ENCODE assay signal across 1 cellular context in genomic region chr6:110574817-110575216, GRCh38.
A peak's percentile ranks its signal among the peaks of the same experiment; 100 is the strongest.
TF ChIP-seq lines count a peak whose summit lies in the region.

No MANE protein-coding gene starts in this region.

TF ChIP-seq in K562, 482 proteins besides CTCF, POLR2A, EP300 and RAD21 (continued from another document and continues in another):
- no peak for TF ChIP-seq ZHX1 (conservative IDR thresholded peaks at IDR 0.05; ENCODE audit: low read length)
- TF ChIP-seq BCOR (IDR thresholded peaks at IDR 0.05) = no peak
- TF ChIP-seq SRSF1 (IDR thresholded peaks at IDR 0.05; ENCODE audit: low read depth, low read length) = no peak
- no peak for TF ChIP-seq ZKSCAN8 (CRISPR knock-in tag; IDR thresholded peaks at IDR 0.05)
- TF ChIP-seq ZNF146 (CRISPR knock-in tag; IDR thresholded peaks at IDR 0.05; ENCODE audit: unreplicated experiment) = no peak
- TF ChIP-seq, protein P1, sequence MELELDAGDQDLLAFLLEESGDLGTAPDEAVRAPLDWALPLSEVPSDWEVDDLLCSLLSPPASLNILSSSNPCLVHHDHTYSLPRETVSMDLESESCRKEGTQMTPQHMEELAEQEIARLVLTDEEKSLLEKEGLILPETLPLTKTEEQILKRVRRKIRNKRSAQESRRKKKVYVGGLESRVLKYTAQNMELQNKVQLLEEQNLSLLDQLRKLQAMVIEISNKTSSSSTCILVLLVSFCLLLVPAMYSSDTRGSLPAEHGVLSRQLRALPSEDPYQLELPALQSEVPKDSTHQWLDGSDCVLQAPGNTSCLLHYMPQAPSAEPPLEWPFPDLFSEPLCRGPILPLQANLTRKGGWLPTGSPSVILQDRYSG (tag; conservative IDR thresholded peaks at IDR 0.05; ENCODE audit: low read depth) = peak; percentile 81
- TF ChIP-seq PHF20 (IDR thresholded peaks at IDR 0.05; ENCODE audit: partially characterized antibody) = no peak
- no peak for TF ChIP-seq NR4A1 (CRISPR knock-in tag; IDR thresholded peaks at IDR 0.05)
- peak; percentile 93 for TF ChIP-seq NR4A1 (tag; IDR thresholded peaks at IDR 0.05)
- TF ChIP-seq SNIP1 (IDR thresholded peaks at IDR 0.05; ENCODE audit: low read depth) = no peak
- TF ChIP-seq NRF1 (conservative IDR thresholded peaks at IDR 0.05 in 1 of 2, IDR thresholded peaks at IDR 0.05 in 1 of 2) = no peak
- TF ChIP-seq HMBOX1 (IDR thresholded peaks at IDR 0.05) = no peak
- peak; percentile 41; the same call in 1 of the 2 replicates for TF ChIP-seq TAF7 (tag; IDR thresholded peaks at IDR 0.05)
- no peak for TF ChIP-seq ETV5 (CRISPR knock-in tag; IDR thresholded peaks at IDR 0.05; ENCODE audit: low read depth)
- no peak for TF ChIP-seq CSDE1 (IDR thresholded peaks at IDR 0.05)
- TF ChIP-seq NR2C1 (IDR thresholded peaks at IDR 0.05) = no peak
- peak; percentile 78 for TF ChIP-seq NR2C1 (tag; IDR thresholded peaks at IDR 0.05)
- TF ChIP-seq SMAD4 (CRISPR knock-in tag; conservative IDR thresholded peaks at IDR 0.05) = peak; percentile 69
- no peak for TF ChIP-seq SMC3 (conservative IDR thresholded peaks at IDR 0.05; ENCODE audit: insufficient read depth, low read depth, low read length)
- TF ChIP-seq, protein P2, sequence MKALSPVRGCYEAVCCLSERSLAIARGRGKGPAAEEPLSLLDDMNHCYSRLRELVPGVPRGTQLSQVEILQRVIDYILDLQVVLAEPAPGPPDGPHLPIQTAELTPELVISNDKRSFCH (CRISPR knock-in tag; IDR thresholded peaks at IDR 0.05) = no peak
- TF ChIP-seq, protein P2 (tag; IDR thresholded peaks at IDR 0.05) = 0 out of 2 replicates have a peak, but pooled peaks have one; percentile 19
- no peak for TF ChIP-seq ELK1 (CRISPR knock-in tag; IDR thresholded peaks at IDR 0.05)
- TF ChIP-seq HDAC8 (tag; IDR thresholded peaks at IDR 0.05) = peak; percentile 76; the same call in 1 of the 2 replicates
- TF ChIP-seq, protein P3, sequence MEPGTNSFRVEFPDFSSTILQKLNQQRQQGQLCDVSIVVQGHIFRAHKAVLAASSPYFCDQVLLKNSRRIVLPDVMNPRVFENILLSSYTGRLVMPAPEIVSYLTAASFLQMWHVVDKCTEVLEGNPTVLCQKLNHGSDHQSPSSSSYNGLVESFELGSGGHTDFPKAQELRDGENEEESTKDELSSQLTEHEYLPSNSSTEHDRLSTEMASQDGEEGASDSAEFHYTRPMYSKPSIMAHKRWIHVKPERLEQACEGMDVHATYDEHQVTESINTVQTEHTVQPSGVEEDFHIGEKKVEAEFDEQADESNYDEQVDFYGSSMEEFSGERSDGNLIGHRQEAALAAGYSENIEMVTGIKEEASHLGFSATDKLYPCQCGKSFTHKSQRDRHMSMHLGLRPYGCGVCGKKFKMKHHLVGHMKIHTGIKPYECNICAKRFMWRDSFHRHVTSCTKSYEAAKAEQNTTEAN (CRISPR knock-in tag; IDR thresholded peaks at IDR 0.05) = no peak
- TF ChIP-seq, protein P4, sequence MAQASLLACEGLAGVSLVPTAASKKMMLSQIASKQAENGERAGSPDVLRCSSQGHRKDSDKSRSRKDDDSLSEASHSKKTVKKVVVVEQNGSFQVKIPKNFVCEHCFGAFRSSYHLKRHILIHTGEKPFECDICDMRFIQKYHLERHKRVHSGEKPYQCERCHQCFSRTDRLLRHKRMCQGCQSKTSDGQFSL (CRISPR knock-in tag; IDR thresholded peaks at IDR 0.05) = no peak
- TF ChIP-seq, protein P4 (tag; IDR thresholded peaks at IDR 0.05) = peak in 1 of 2 experiments; percentile 79; a peak in 2 of 4 replicates
- no peak for TF ChIP-seq CBX2 (IDR thresholded peaks at IDR 0.05; ENCODE audit: insufficient read depth, low read length, poor library complexity, severe bottlenecking)
- TF ChIP-seq ZNF140 (CRISPR knock-in tag; IDR thresholded peaks at IDR 0.05) = no peak
- TF ChIP-seq ZNF175 (CRISPR knock-in tag; IDR thresholded peaks at IDR 0.05; ENCODE audit: low read depth) = peak; percentile 82
- TF ChIP-seq, protein P5, sequence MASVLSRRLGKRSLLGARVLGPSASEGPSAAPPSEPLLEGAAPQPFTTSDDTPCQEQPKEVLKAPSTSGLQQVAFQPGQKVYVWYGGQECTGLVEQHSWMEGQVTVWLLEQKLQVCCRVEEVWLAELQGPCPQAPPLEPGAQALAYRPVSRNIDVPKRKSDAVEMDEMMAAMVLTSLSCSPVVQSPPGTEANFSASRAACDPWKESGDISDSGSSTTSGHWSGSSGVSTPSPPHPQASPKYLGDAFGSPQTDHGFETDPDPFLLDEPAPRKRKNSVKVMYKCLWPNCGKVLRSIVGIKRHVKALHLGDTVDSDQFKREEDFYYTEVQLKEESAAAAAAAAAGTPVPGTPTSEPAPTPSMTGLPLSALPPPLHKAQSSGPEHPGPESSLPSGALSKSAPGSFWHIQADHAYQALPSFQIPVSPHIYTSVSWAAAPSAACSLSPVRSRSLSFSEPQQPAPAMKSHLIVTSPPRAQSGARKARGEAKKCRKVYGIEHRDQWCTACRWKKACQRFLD (CRISPR knock-in tag; IDR thresholded peaks at IDR 0.05) = peak; percentile 69; the same call in 1 of the 2 replicates
- no peak for TF ChIP-seq EZH2 (IDR thresholded peaks at IDR 0.05; ENCODE audit: borderline replicate concordance, low read depth, low read length)
- no peak for TF ChIP-seq ELK3 (CRISPR knock-in tag; IDR thresholded peaks at IDR 0.05)
- peak; percentile 39; the same call in 1 of the 2 replicates for TF ChIP-seq CUX1 (CRISPR knock-in tag; IDR thresholded peaks at IDR 0.05)
- TF ChIP-seq CEBPB (tag; IDR thresholded peaks at IDR 0.05) = no peak
- peak; percentile 80 for TF ChIP-seq ZNF239 (CRISPR knock-in tag; IDR thresholded peaks at IDR 0.05)
- no peak for TF ChIP-seq ARID3A (IDR thresholded peaks at IDR 0.05; ENCODE audit: borderline replicate concordance, low read depth, low read length)
- 0 out of 2 replicates have a peak, but pooled peaks have one; percentile 4 for TF ChIP-seq HIVEP1 (CRISPR knock-in tag; IDR thresholded peaks at IDR 0.05)
- TF ChIP-seq MYBL2 (IDR thresholded peaks at IDR 0.05; ENCODE audit: low read depth) = no peak
- no peak for TF ChIP-seq MYBL2 (CRISPR knock-in tag; IDR thresholded peaks at IDR 0.05; ENCODE audit: borderline replicate concordance)
- peak; percentile 30; the same call in 1 of the 2 replicates for TF ChIP-seq NFE2L1 (tag; IDR thresholded peaks at IDR 0.05; ENCODE audit: borderline replicate concordance, low read depth)
- TF ChIP-seq SPI1 (IDR thresholded peaks at IDR 0.05; ENCODE audit: borderline replicate concordance, low read depth, low read length) = no peak
- no peak for TF ChIP-seq MAZ (CRISPR knock-in tag; conservative IDR thresholded peaks at IDR 0.05 in 1 of 2, IDR thresholded peaks at IDR 0.05 in 1 of 2)
- no peak for TF ChIP-seq FOXA1 (IDR thresholded peaks at IDR 0.05; ENCODE audit: borderline replicate concordance)
- no peak for TF ChIP-seq JUNB (CRISPR knock-in tag; conservative IDR thresholded peaks at IDR 0.05)
